Comparison of ENCODE assay signal across 16 cellular contexts in genomic region chr14:51318777-51319176, GRCh38.
A peak's percentile ranks its signal among the peaks of the same experiment; 100 is the strongest.
DNase-seq lines count a peak whose midpoint lies in the region; ATAC-seq and TF ChIP-seq lines count a peak whose summit lies in the region.
"Had no signal": no experiment of that assay in that cellular context is flagged by ENCODE, and none has a peak within 500 bp of the region (broad histone marks: within the 10 kb centered on the region; RNA-seq: fewer than 3 reads in every experiment).

No MANE protein-coding gene starts in this region.

- H3K27me3 ChIP-seq in GM23248 (replicated peaks; ENCODE audit: insufficient read depth) (no peaks in the 10 kb centered on the region), stomach (no peaks in the 10 kb centered on the region)
- H3K27me3 ChIP-seq: gastrocnemius medialis had no signal

- H4K20me1 ChIP-seq in GM23248 (ENCODE audit: insufficient read depth) = no peaks in the 10 kb centered on the region

- WGBS in GM23248 (ENCODE audit: low coverage in 1 of 2, low lambda C conversion rate in 2 of 2, missing lambda C conversion rate in 2 of 2), 2 experiments = 51% methylated on average over 3 of the region's 3 CpGs
- 44 to 60% (median 51%) methylated on average over 3 of the region's 3 CpGs for WGBS in stomach, 5 donors

- H3K4me1 ChIP-seq in GM23248 (ENCODE audit: insufficient read depth) (peaks cover 23% of the 10 kb centered on the region), stomach (peaks cover 0 to 24% (median 10%) of the 10 kb centered on the region in 4 donors)
- H3K4me1 ChIP-seq: lower lobe of right lung, prostate gland had no signal

- H3K4me3 Mint-ChIP-seq in activated CD4-positive, alpha-beta memory T cell treated with anti-CD3 and anti-CD28 coated beads, Interleukin-2, amount 10 ng/mL, durations not matched to agents 7 days and 5 days = no peak overlapping the region
- H3K4me3 Mint-ChIP-seq: natural killer cell; stimulated activated naive CD8-positive, alpha-beta T cell treated with anti-CD3 and anti-CD28 coated beads, Interleukin-15, amount 100 ng/mL, for 72 hours had no signal

- H3K36me3 ChIP-seq in GM23248 (ENCODE audit: low read depth) = no peaks in the 10 kb centered on the region
- H3K36me3 ChIP-seq in stomach = no peaks in the 10 kb centered on the region
- H3K36me3 ChIP-seq: gastrocnemius medialis, lower lobe of right lung, prostate gland had no signal

- H3K27ac Mint-ChIP-seq in activated CD4-positive, alpha-beta memory T cell treated with anti-CD3 and anti-CD28 coated beads, Interleukin-2, amount 10 ng/mL, durations not matched to agents 7 days and 5 days = no peak overlapping the region
- H3K27ac Mint-ChIP-seq: natural killer cell; stimulated activated naive CD8-positive, alpha-beta T cell treated with anti-CD3 and anti-CD28 coated beads, Interleukin-15, amount 100 ng/mL, for 72 hours had no signal

- no peak for TF ChIP-seq EP300 in stomach (IDR thresholded peaks at IDR 0.05)

- ATAC-seq in left cardiac atrium = peak; percentile 59 to 67
- ATAC-seq: gastrocnemius medialis; lower lobe of right lung; natural killer cell; stimulated activated naive CD8-positive, alpha-beta T cell treated with anti-CD3 and anti-CD28 coated beads, Interleukin-15, amount 100 ng/mL, for 72 hours had no signal

- no peak overlapping the region for H3K4me2 ChIP-seq in GM23248 (ENCODE audit: unreplicated experiment)

- H3K4me1 Mint-ChIP-seq in activated CD4-positive, alpha-beta memory T cell treated with anti-CD3 and anti-CD28 coated beads, Interleukin-2, amount 10 ng/mL, durations not matched to agents 7 days and 5 days = no peaks in the 10 kb centered on the region
- H3K4me1 Mint-ChIP-seq: natural killer cell; stimulated activated naive CD8-positive, alpha-beta T cell treated with anti-CD3 and anti-CD28 coated beads, Interleukin-15, amount 100 ng/mL, for 72 hours had no signal

- H3F3A ChIP-seq in GM23248 (ENCODE audit: insufficient read depth) = no peaks in the 10 kb centered on the region

- no peak overlapping the region for H3K9ac ChIP-seq in GM23248

- H3K9me3 ChIP-seq in GM23248 (ENCODE audit: low read depth) (no peaks in the 10 kb centered on the region), stomach (no peaks in the 10 kb centered on the region)
- H3K9me3 ChIP-seq: gastrocnemius medialis, lower lobe of right lung, prostate gland had no signal

- in situ Hi-C loops in GM23248 (cut with MboI) = no loop called here

- intact Hi-C loops in left cardiac atrium (cut with DNase I) (no loop called here), stomach (cut with DNase I; ENCODE audit: low total_unique reads) (no loop called here)

- H3K79me2 ChIP-seq in GM23248 (ENCODE audit: insufficient read depth) = no peaks in the 10 kb centered on the region

- H3K9me3 Mint-ChIP-seq in activated CD4-positive, alpha-beta memory T cell treated with anti-CD3 and anti-CD28 coated beads, Interleukin-2, amount 10 ng/mL, durations not matched to agents 7 days and 5 days = no peaks in the 10 kb centered on the region
- H3K9me3 Mint-ChIP-seq: natural killer cell; stimulated activated naive CD8-positive, alpha-beta T cell treated with anti-CD3 and anti-CD28 coated beads, Interleukin-15, amount 100 ng/mL, for 72 hours had no signal

- POLR2A ChIA-PET in activated CD4-positive, alpha-beta memory T cell treated with anti-CD3 and anti-CD28 coated beads, Interleukin-2, amount 10 ng/mL, durations not matched to agents 7 days and 5 days (lab: Charles Lee) = no interaction called here

- CTCF ChIA-PET in activated CD4-positive, alpha-beta memory T cell treated with anti-CD3 and anti-CD28 coated beads, Interleukin-2, amount 10 ng/mL, durations not matched to agents 7 days and 5 days (lab: Charles Lee) = interaction anchor here (0.8 kb wide), 1 partner anchor 36 kb away, joined by 3 read pairs; no protein-coding TSS in a partner anchor

- H2AFZ ChIP-seq in GM23248 = no peak overlapping the region

- TF ChIP-seq POLR2A in stomach (IDR thresholded peaks at IDR 0.05) = no peak

- no peaks in the 10 kb centered on the region for H3K36me3 Mint-ChIP-seq in activated CD4-positive, alpha-beta memory T cell treated with anti-CD3 and anti-CD28 coated beads, Interleukin-2, amount 10 ng/mL, durations not matched to agents 7 days and 5 days (ENCODE audit: low read depth)
- H3K36me3 Mint-ChIP-seq: natural killer cell had no signal

- peak; percentile 40 for DNase-seq in GM23248
- DNase-seq in RPMI7951 (ENCODE audit: low read depth) = peak; percentile 38
- DNase-seq in left cardiac atrium = no peak
- no peak for DNase-seq in stomach
- no peak for DNase-seq in activated CD4-positive, alpha-beta memory T cell treated with anti-CD3 and anti-CD28 coated beads, Interleukin-2, amount 10 ng/mL, durations not matched to agents 7 days and 5 days
- DNase-seq in HPDE6-E6E7 (ENCODE audit: extremely low spot score) = no peak
- DNase-seq in kidney tubule cell (ENCODE audit: low spot score) = no peak
- DNase-seq: activated effector memory CD4-positive, alpha-beta T cell treated with Interleukin-2 at 50 U/mL for 16 hours; gastrocnemius medialis; lower lobe of right lung; natural killer cell; NCI-H187; NCI-H526; stimulated activated naive CD8-positive, alpha-beta T cell treated with anti-CD3 and anti-CD28 coated beads, Interleukin-15, amount 100 ng/mL, for 72 hours had no signal

- H3K4me3 ChIP-seq in GM23248 = no peak overlapping the region
- H3K4me3 ChIP-seq in stomach = no peak overlapping the region
- H3K4me3 ChIP-seq: gastrocnemius medialis, lower lobe of right lung, prostate gland had no signal

- H3K27me3 Mint-ChIP-seq in activated CD4-positive, alpha-beta memory T cell treated with anti-CD3 and anti-CD28 coated beads, Interleukin-2, amount 10 ng/mL, durations not matched to agents 7 days and 5 days = peaks cover 4% of the 10 kb centered on the region
- H3K27me3 Mint-ChIP-seq: stimulated activated naive CD8-positive, alpha-beta T cell treated with anti-CD3 and anti-CD28 coated beads, Interleukin-15, amount 100 ng/mL, for 72 hours had no signal

- TF ChIP-seq CTCF in stomach (IDR thresholded peaks at IDR 0.05) = no peak

- H3K9me2 ChIP-seq in GM23248 (ENCODE audit: insufficient read depth) = no peaks in the 10 kb centered on the region

- H3K27ac ChIP-seq in GM23248 = no peak overlapping the region
- peak overlapping the region in 3 of 5 donors; percentile 1 to 47 (median 26) for H3K27ac ChIP-seq in stomach
- H3K27ac ChIP-seq: lower lobe of right lung, prostate gland, SK-N-MC had no signal

Comparison
In these comparisons a context has a peak if more than half of its experiments do, and no peak if none do; other contexts are left out.
1. DNase-seq: peak in GM23248 (single experiment) and RPMI7951 (single experiment); none in left cardiac atrium (single experiment), stomach (single experiment), activated CD4-positive, alpha-beta memory T cell treated with anti-CD3 and anti-CD28 coated beads, Interleukin-2, amount 10 ng/mL, durations not matched to agents 7 days and 5 days (single experiment), HPDE6-E6E7 (single experiment) and kidney tubule cell (single experiment).